In genomic region chr6:43517503-43518357, GRCh38 we compare ENCODE assay signal across 1 cellular context.
TF ChIP-seq lines count a peak whose summit lies in the region.

No MANE protein-coding gene starts in this region.

TF ChIP-seq in H1, 55 proteins besides CTCF, POLR2A, EP300 and RAD21:
- TF ChIP-seq ZNF274 (IDR thresholded peaks at IDR 0.05; ENCODE audit: borderline replicate concordance, extremely low read depth, low read length) (no peak), CREB1 (IDR thresholded peaks at IDR 0.05) (no peak), KDM4A (IDR thresholded peaks at IDR 0.05; ENCODE audit: low read depth, low read length, severe bottlenecking) (no peak), MAFK (IDR thresholded peaks at IDR 0.05; ENCODE audit: low read depth, low read length) (no peak), CEBPB (IDR thresholded peaks at IDR 0.05; ENCODE audit: low read depth, low read length) (no peak), TBP (IDR thresholded peaks at IDR 0.05; ENCODE audit: low read depth, low read length) (no peak), MAX (IDR thresholded peaks at IDR 0.05) (no peak), POU5F1 (IDR thresholded peaks at IDR 0.05; ENCODE audit: low read depth, low read length) (no peak), JUN (IDR thresholded peaks at IDR 0.05; ENCODE audit: low read depth, low read length) (no peak), BACH1 (IDR thresholded peaks at IDR 0.05; ENCODE audit: low read length) (no peak), CHD2 (IDR thresholded peaks at IDR 0.05; ENCODE audit: low read length) (no peak), JUND (IDR thresholded peaks at IDR 0.05; ENCODE audit: low read length) (no peak), HDAC6 (IDR thresholded peaks at IDR 0.05; ENCODE audit: low read depth, low read length) (no peak), RFX5 (IDR thresholded peaks at IDR 0.05; ENCODE audit: borderline replicate concordance, low read depth, low read length) (no peak), YY1 (IDR thresholded peaks at IDR 0.05; ENCODE audit: low read depth, low read length) (no peak), SP1 (IDR thresholded peaks at IDR 0.05; ENCODE audit: low read depth, low read length) (no peak), SIN3A (conservative IDR thresholded peaks at IDR 0.05 in 1 of 2, IDR thresholded peaks at IDR 0.05 in 1 of 2; ENCODE audit: low read depth in 1 of 2, low read length in 2 of 2) (no peak)
